ENCODE assay signal across 30 cellular contexts in genomic region chr1:2397007-2397679, GRCh38. TPM values are rescaled to one million over a fixed set of nuclear protein-coding genes. Genes with fewer than 3 reads are reported as not detected.
A peak's percentile ranks its signal among the peaks of the same experiment; 100 is the strongest.
DNase-seq lines count a peak whose midpoint lies in the region; ATAC-seq, FAIRE-seq and TF ChIP-seq lines count a peak whose summit lies in the region.
"Had no signal": no experiment of that assay in that cellular context is flagged by ENCODE, and none has a peak within 500 bp of the region (broad histone marks: within the 10 kb centered on the region; RNA-seq: fewer than 3 reads in every experiment).

No MANE protein-coding gene starts in this region.

- no peak overlapping the region for H2AFZ ChIP-seq in astrocyte (ENCODE audit: low read depth, low read length)
- no peak overlapping the region for H2AFZ ChIP-seq in PC-3 (ENCODE audit: low read length)

- H3K27ac Mint-ChIP-seq in activated naive CD4-positive, alpha-beta T cell treated with anti-CD3 and anti-CD28 coated beads for 36 hours, result peak overlapping the region; percentile 46
- peak overlapping the region; percentile 85 for H3K27ac Mint-ChIP-seq in astrocyte (ENCODE audit: unreplicated experiment)
- H3K27ac Mint-ChIP-seq in type B pancreatic cell, result peak overlapping the region; percentile 99
- H3K27ac Mint-ChIP-seq: activated naive CD8-positive, alpha-beta T cell treated with anti-CD3 and anti-CD28 coated beads, Interleukin-2, amount 10 ng/mL, durations not matched to agents 7 days and 5 days; activated T-helper 17 cell treated with anti-CD3 and anti-CD28 coated beads, Interleukin-2, amount 50 U/mL, for 72 hours had no signal

- no peak for DNase-seq in activated naive CD4-positive, alpha-beta T cell treated with anti-CD3 and anti-CD28 coated beads for 36 hours
- no peak for DNase-seq in activated naive CD4-positive, alpha-beta T cell treated with Interleukin-2 at 50 U/mL for 16 hours
- DNase-seq in astrocyte (ENCODE audit: low read depth), result no peak
- DNase-seq in mucosa of gallbladder (ENCODE audit: low spot score), result peak; percentile 54
- DNase-seq in type B pancreatic cell (ENCODE audit: extremely low spot score, unreplicated experiment), result no peak
- DNase-seq in posterior cingulate gyrus, result no peak
- DNase-seq in upper lobe of right lung, result no peak
- DNase-seq in PC-3, result no peak
- DNase-seq: activated naive CD8-positive, alpha-beta T cell treated with anti-CD3 and anti-CD28 coated beads, Interleukin-2, amount 10 ng/mL, durations not matched to agents 7 days and 5 days; CD4-positive, CD25-positive, alpha-beta regulatory T cell; central memory CD4-positive, alpha-beta T cell; foreskin melanocyte; heart left ventricle; islet precursor cell; KBM-7; left ventricle myocardium inferior; MM.1S; naive B cell; NCI-H1105 treated with DMSO at 0.1 percent for 48 hours; NCI-H2029; NCI-H524 treated with DMSO at 0.1 percent for 48 hours; occipital lobe; stimulated activated CD4-positive, alpha-beta T cell treated with anti-CD3 and anti-CD28 coated beads, Interleukin-4, amount 100 ng/mL, for 4 hours; substantia nigra; T-helper 1 cell had no signal

- no peak for FAIRE-seq in astrocyte (lab: Jason Lieb, UNC)
- FAIRE-seq: A204.1, GM19239 had no signal

- no peaks in the 10 kb centered on the region for H3K9me2 ChIP-seq in PC-3 (replicated peaks; ENCODE audit: low read length)

- no peak overlapping the region for H3K4me3 Mint-ChIP-seq in activated naive CD4-positive, alpha-beta T cell treated with anti-CD3 and anti-CD28 coated beads for 36 hours
- H3K4me3 Mint-ChIP-seq in astrocyte (ENCODE audit: unreplicated experiment) (no peak overlapping the region), type B pancreatic cell (peak overlapping the region; percentile 77)
- H3K4me3 Mint-ChIP-seq: activated naive CD8-positive, alpha-beta T cell treated with anti-CD3 and anti-CD28 coated beads, Interleukin-2, amount 10 ng/mL, durations not matched to agents 7 days and 5 days; activated T-helper 17 cell treated with anti-CD3 and anti-CD28 coated beads, Interleukin-2, amount 50 U/mL, for 72 hours; dendritic cell treated with granulocyte-macrophage colony-stimulating factor and Interleukin-4, amounts not matched to agents 40 ng/mL and 50 ng/mL, for 4 days had no signal

- H3K4me1 ChIP-seq in astrocyte (ENCODE audit: insufficient read depth, low read length) (peaks cover 12% of the 10 kb centered on the region), upper lobe of right lung (peaks cover 13% of the 10 kb centered on the region), PC-3 (ENCODE audit: insufficient read depth, low read length) (peaks cover 13% of the 10 kb centered on the region)

- H3K27ac ChIP-seq in astrocyte (ENCODE audit: low read depth, low read length) (no peak overlapping the region), upper lobe of right lung (no peak overlapping the region), PC-3 (ENCODE audit: low read length) (no peak overlapping the region)
- H3K27ac ChIP-seq: heart left ventricle, left ventricle myocardium inferior, SK-N-MC had no signal

- peaks cover 5% of the 10 kb centered on the region for H3F3A ChIP-seq in PC-3 (ENCODE audit: low read length, unreplicated experiment)

- H3K36me3 ChIP-seq in astrocyte (ENCODE audit: insufficient read depth, low read length) (peaks cover 51% of the 10 kb centered on the region), upper lobe of right lung (peaks cover 69% of the 10 kb centered on the region), PC-3 (ENCODE audit: low read depth, low read length) (peaks cover 80% of the 10 kb centered on the region)

- ATAC-seq in upper lobe of right lung, result no peak
- no peak for ATAC-seq in PC-3
- ATAC-seq: activated T-helper 17 cell treated with anti-CD3 and anti-CD28 coated beads, Interleukin-2, amount 50 U/mL, for 72 hours; heart left ventricle had no signal

- H3K79me2 ChIP-seq in astrocyte (ENCODE audit: insufficient read depth, low read length) (peaks cover 95% of the 10 kb centered on the region), PC-3 (ENCODE audit: low read length) (peaks cover 61% of the 10 kb centered on the region)

- no TSS peak for BruUV-seq in PC-3 (replicated peaks; lab: Mats Ljungman, UMichigan)

- H3K27me3 Mint-ChIP-seq in activated naive CD4-positive, alpha-beta T cell treated with anti-CD3 and anti-CD28 coated beads for 36 hours (ENCODE audit: low read depth), result no peaks in the 10 kb centered on the region
- H3K27me3 Mint-ChIP-seq in astrocyte (ENCODE audit: low read depth, unreplicated experiment) (no peaks in the 10 kb centered on the region), type B pancreatic cell (no peaks in the 10 kb centered on the region)
- H3K27me3 Mint-ChIP-seq: activated naive CD8-positive, alpha-beta T cell treated with anti-CD3 and anti-CD28 coated beads, Interleukin-2, amount 10 ng/mL, durations not matched to agents 7 days and 5 days; activated T-helper 17 cell treated with anti-CD3 and anti-CD28 coated beads, Interleukin-2, amount 50 U/mL, for 72 hours; CD4-positive, CD25-positive, alpha-beta regulatory T cell; dendritic cell treated with granulocyte-macrophage colony-stimulating factor and Interleukin-4, amounts not matched to agents 40 ng/mL and 50 ng/mL, for 4 days; naive B cell had no signal

- TF ChIP-seq CTCF in astrocyte (IDR thresholded peaks at IDR 0.05; ENCODE audit: insufficient read depth, low read depth, low read length) (no peak), type B pancreatic cell (conservative IDR thresholded peaks at IDR 0.05) (no peak), upper lobe of right lung (IDR thresholded peaks at IDR 0.05) (no peak), PC-3 (conservative IDR thresholded peaks at IDR 0.05; ENCODE audit: low read depth, low read length) (no peak)

- H4K20me1 ChIP-seq in astrocyte (ENCODE audit: insufficient read depth, low read length) (peaks cover 90% of the 10 kb centered on the region), PC-3 (ENCODE audit: low read length) (peaks cover 16% of the 10 kb centered on the region)

- CTCF ChIA-PET in activated naive CD4-positive, alpha-beta T cell treated with anti-CD3 and anti-CD28 coated beads for 36 hours (lab: Charles Lee), result interaction anchor here (1.2 kb wide), 1 partner anchor 14 kb away, joined by 4 read pairs; no protein-coding TSS in a partner anchor
- CTCF ChIA-PET in PC-3 (lab: Charles Lee), result no interaction called here

- H3K4me2 ChIP-seq in astrocyte (ENCODE audit: low read length) (no peak overlapping the region), PC-3 (ENCODE audit: low read length) (no peak overlapping the region)

- intact Hi-C loops in activated naive CD4-positive, alpha-beta T cell treated with anti-CD3 and anti-CD28 coated beads for 36 hours (cut with micrococcal nuclease), result no loop called here
- intact Hi-C loops in posterior cingulate gyrus (cut with DNase I), result no loop called here
- intact Hi-C loops in upper lobe of right lung (cut with DNase I), result no loop called here
- intact Hi-C loops in PC-3 (cut with micrococcal nuclease), result no loop called here

- H3K36me3 Mint-ChIP-seq in activated naive CD4-positive, alpha-beta T cell treated with anti-CD3 and anti-CD28 coated beads for 36 hours (ENCODE audit: low read depth), result peaks cover 37% of the 10 kb centered on the region
- peaks cover 19% of the 10 kb centered on the region for H3K36me3 Mint-ChIP-seq in astrocyte (ENCODE audit: low read depth, unreplicated experiment)
- H3K36me3 Mint-ChIP-seq in type B pancreatic cell, result peaks cover 13% of the 10 kb centered on the region

- H3K9ac ChIP-seq in astrocyte (ENCODE audit: low read length) (no peak overlapping the region), PC-3 (ENCODE audit: low read length) (no peak overlapping the region)

- no peaks in the 10 kb centered on the region for H3K9me3 Mint-ChIP-seq in activated naive CD4-positive, alpha-beta T cell treated with anti-CD3 and anti-CD28 coated beads for 36 hours
- H3K9me3 Mint-ChIP-seq in astrocyte (ENCODE audit: unreplicated experiment), result peaks cover 3% of the 10 kb centered on the region
- no peaks in the 10 kb centered on the region for H3K9me3 Mint-ChIP-seq in type B pancreatic cell
- H3K9me3 Mint-ChIP-seq: activated naive CD8-positive, alpha-beta T cell treated with anti-CD3 and anti-CD28 coated beads, Interleukin-2, amount 10 ng/mL, durations not matched to agents 7 days and 5 days; activated T-helper 17 cell treated with anti-CD3 and anti-CD28 coated beads, Interleukin-2, amount 50 U/mL, for 72 hours; CD4-positive, CD25-positive, alpha-beta regulatory T cell; dendritic cell treated with granulocyte-macrophage colony-stimulating factor and Interleukin-4, amounts not matched to agents 40 ng/mL and 50 ng/mL, for 4 days; naive B cell had no signal

- POLR2A ChIA-PET in PC-3 (lab: Charles Lee; ENCODE audit: unreplicated experiment), result no interaction called here

- H3K27me3 ChIP-seq in astrocyte (ENCODE audit: insufficient read depth, low read length) (no peaks in the 10 kb centered on the region), upper lobe of right lung (no peaks in the 10 kb centered on the region), PC-3 (ENCODE audit: low read length) (no peaks in the 10 kb centered on the region)
- H3K27me3 ChIP-seq: heart left ventricle had no signal

- H3K9me3 ChIP-seq in astrocyte (ENCODE audit: insufficient read depth, low read depth, low read length) (no peaks in the 10 kb centered on the region), upper lobe of right lung (no peaks in the 10 kb centered on the region), PC-3 (ENCODE audit: low read length) (no peaks in the 10 kb centered on the region)
- H3K9me3 ChIP-seq: heart left ventricle, left ventricle myocardium inferior had no signal

- H3K4me3 ChIP-seq in astrocyte (ENCODE audit: insufficient read depth, low read depth, low read length), result no peak overlapping the region
- no peak overlapping the region for H3K4me3 ChIP-seq in upper lobe of right lung
- no peak overlapping the region for H3K4me3 ChIP-seq in PC-3 (ENCODE audit: low read length)
- H3K4me3 ChIP-seq: heart left ventricle, left ventricle myocardium inferior, SK-N-MC had no signal

- H3K4me1 Mint-ChIP-seq in activated naive CD4-positive, alpha-beta T cell treated with anti-CD3 and anti-CD28 coated beads for 36 hours (ENCODE audit: low read depth), result peaks cover 36% of the 10 kb centered on the region
- H3K4me1 Mint-ChIP-seq in astrocyte (ENCODE audit: low read depth, unreplicated experiment) (peaks cover 13% of the 10 kb centered on the region), type B pancreatic cell (ENCODE audit: unreplicated experiment) (peaks cover 21% of the 10 kb centered on the region)

RNA-seq across cellular contexts. Expression of gene RER1, which starts 5.5 kb away (rescaled TPM):
- total RNA-seq in activated naive CD4-positive, alpha-beta T cell treated with anti-CD3 and anti-CD28 coated beads for 36 hours, result 100 to 1,000 TPM; 115 to 124 TPM
- 197 and 211 TPM in 2 replicates for total RNA-seq in astrocyte
- total RNA-seq in mucosa of gallbladder, result 172 TPM
- total RNA-seq in type B pancreatic cell (ENCODE audit: low replicate concordance), result 126 and 174 TPM in 2 replicates
- 118 TPM for total RNA-seq in upper lobe of right lung
- total RNA-seq in PC-3 (2014; rRNA removed), result 160 TPM in 2 replicates

RNA-seq across cellular contexts. Expression of gene MORN1, which starts 5.8 kb away (rescaled TPM):
- total RNA-seq in activated naive CD4-positive, alpha-beta T cell treated with anti-CD3 and anti-CD28 coated beads for 36 hours, result 1 to 10 TPM; 3.2 to 4.9 TPM
- total RNA-seq in astrocyte, result 9.2 and 11.7 TPM in 2 replicates
- total RNA-seq in mucosa of gallbladder, result 24.4 TPM
- 17.7 and 27.5 TPM in 2 replicates for total RNA-seq in type B pancreatic cell (ENCODE audit: low replicate concordance)
- total RNA-seq in upper lobe of right lung, result 9.0 TPM
- 11.2 and 30.5 TPM in 2 replicates for total RNA-seq in PC-3 (2014; rRNA removed)

RNA-seq across cellular contexts. Expression of gene PEX10, which starts 15.2 kb away (rescaled TPM):
- 1 to 10 TPM; 8.6 to 9.1 TPM for total RNA-seq in activated naive CD4-positive, alpha-beta T cell treated with anti-CD3 and anti-CD28 coated beads for 36 hours
- total RNA-seq in astrocyte, result 16.6 and 18.6 TPM in 2 replicates
- 17.9 TPM for total RNA-seq in mucosa of gallbladder
- 26.7 and 27.3 TPM in 2 replicates for total RNA-seq in type B pancreatic cell (ENCODE audit: low replicate concordance)
- total RNA-seq in upper lobe of right lung, result 14.6 TPM
- total RNA-seq in PC-3 (2014; rRNA removed), result 97.8 and 100 TPM in 2 replicates

Comparison
In these comparisons a context has a peak if more than half of its experiments do, and no peak if none do; other contexts are left out.
1. H3K27ac Mint-ChIP-seq: peak in every context shown above with its lines; median percentile 99 in type B pancreatic cell; 85 in astrocyte; 46 in activated naive CD4-positive, alpha-beta T cell treated with anti-CD3 and anti-CD28 coated beads for 36 hours.